8 cellular contexts compared by ENCODE assay signal in the genomic region with DNA sequence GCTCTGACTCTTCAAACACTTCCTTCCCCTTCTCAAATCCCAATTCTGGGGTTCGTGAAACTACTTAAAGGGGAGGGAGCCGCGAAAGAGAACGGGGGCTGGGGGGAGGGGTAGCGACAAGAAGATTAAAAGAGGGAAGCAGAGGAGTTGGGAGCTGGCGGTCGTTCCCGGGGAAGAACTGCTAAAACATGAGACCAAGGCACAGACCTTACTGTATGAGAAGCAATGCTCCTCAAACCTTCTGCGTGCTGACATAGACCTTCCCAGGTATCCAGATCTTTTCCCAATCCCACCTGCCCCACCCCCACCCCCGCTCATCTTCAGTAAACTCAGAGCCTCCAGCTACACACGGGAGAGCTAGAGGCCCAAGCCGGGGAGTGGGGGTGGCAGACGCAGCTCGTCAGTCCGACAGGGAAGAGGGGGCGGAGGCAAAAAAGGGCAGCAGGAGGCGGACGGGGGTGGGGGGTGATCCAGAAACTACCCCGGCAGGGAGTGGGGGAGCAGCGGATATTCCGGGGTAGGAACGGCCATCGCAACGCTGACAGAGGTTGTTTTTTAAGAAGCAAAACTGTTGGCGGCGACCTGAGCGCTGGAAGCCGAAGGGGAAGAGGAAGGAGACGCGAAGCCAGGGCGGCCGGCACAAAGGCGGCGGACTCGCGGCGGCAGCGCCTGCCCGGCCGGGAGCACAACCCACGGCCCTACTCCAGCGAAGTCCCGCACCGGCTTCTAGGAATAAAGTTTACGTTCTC. TPM values are rescaled to one million over a fixed set of nuclear protein-coding genes. Genes with fewer than 3 reads are reported as not detected.
DNase-seq lines count a peak whose midpoint lies in the region; ATAC-seq and TF ChIP-seq lines count a peak whose summit lies in the region.

No MANE protein-coding gene starts in this region.

- H3K36me3 ChIP-seq in fibroblast of lung (ENCODE audit: control insufficient read depth, insufficient read depth, low read length) (no peaks in the 10 kb centered on the region), muscle layer of duodenum (ENCODE audit: control insufficient read depth in 1 of 2, insufficient read depth in 2 of 2, low read length in 2 of 2) (peaks cover 0 to 15% of the 10 kb centered on the region in 2 donors)

- H3K4me3 ChIP-seq in fibroblast of lung (replicated peaks in 1 of 4; ENCODE audit: control extremely low read depth in 1 of 4, insufficient read depth in 1 of 4, low read depth in 3 of 4, low read length in 4 of 4) (peak overlapping the region; percentile 61 to 97 (median 71)), muscle layer of duodenum (ENCODE audit: low read depth in 1 of 2, low read length in 2 of 2) (peak overlapping the region; percentile 86 to 93)

- peak overlapping the region; percentile 92 for H3K4me2 ChIP-seq in fibroblast of lung (ENCODE audit: extremely low read depth, insufficient read depth, low read length)

- no peaks in the 10 kb centered on the region for H3K36me3 Mint-ChIP-seq in IgD-negative memory B cell
- H3K36me3 Mint-ChIP-seq in activated T-helper 1 cell treated with anti-CD3 and anti-CD28 coated beads, Interleukin-12 subunit alpha, Interleukin-12 subunit beta, Interleukin-2, Interleukin-4 antibody, amounts not matched to agents 30 ng/mL and 10 ng/mL and 1 ng/mL, durations not matched to agents 14 hours and 24 hours and 36 hours (ENCODE audit: low read depth), result no peaks in the 10 kb centered on the region

- peak; percentile 55 for ATAC-seq in GM21576 (IDR thresholded peaks at IDR 0.05; ENCODE audit: unreplicated experiment)
- ATAC-seq in stimulated activated naive CD8-positive, alpha-beta T cell treated with anti-CD3 and anti-CD28 coated beads, Interleukin-15, amount 100 ng/mL, for 72 hours, result peak; percentile 85

- H3K4me1 Mint-ChIP-seq in IgD-negative memory B cell, result peaks cover 8 to 10% (median 9%) of the 10 kb centered on the region in 3 donors
- peaks cover 18% of the 10 kb centered on the region for H3K4me1 Mint-ChIP-seq in activated T-helper 1 cell treated with anti-CD3 and anti-CD28 coated beads, Interleukin-12 subunit alpha, Interleukin-12 subunit beta, Interleukin-2, Interleukin-4 antibody, amounts not matched to agents 30 ng/mL and 10 ng/mL and 1 ng/mL, durations not matched to agents 14 hours and 24 hours and 36 hours (ENCODE audit: low read depth)
- H3K4me1 Mint-ChIP-seq in stimulated activated naive CD8-positive, alpha-beta T cell treated with anti-CD3 and anti-CD28 coated beads, Interleukin-15, amount 100 ng/mL, for 72 hours, result peaks cover 13% of the 10 kb centered on the region

- H3K9me3 ChIP-seq in fibroblast of lung (ENCODE audit: control insufficient read depth, insufficient read depth, low read depth, low read length), result no peaks in the 10 kb centered on the region
- no peaks in the 10 kb centered on the region for H3K9me3 ChIP-seq in muscle layer of duodenum (ENCODE audit: control insufficient read depth in 1 of 2, low read length in 2 of 2)

- H3K27me3 Mint-ChIP-seq in IgD-negative memory B cell, result peaks cover 17% of the 10 kb centered on the region
- H3K27me3 Mint-ChIP-seq in activated T-helper 1 cell treated with anti-CD3 and anti-CD28 coated beads, Interleukin-12 subunit alpha, Interleukin-12 subunit beta, Interleukin-2, Interleukin-4 antibody, amounts not matched to agents 30 ng/mL and 10 ng/mL and 1 ng/mL, durations not matched to agents 14 hours and 24 hours and 36 hours (ENCODE audit: insufficient read depth), result peaks cover 32% of the 10 kb centered on the region
- peaks cover 7% of the 10 kb centered on the region for H3K27me3 Mint-ChIP-seq in stimulated activated naive CD8-positive, alpha-beta T cell treated with anti-CD3 and anti-CD28 coated beads, Interleukin-15, amount 100 ng/mL, for 72 hours

- H3K9me3 Mint-ChIP-seq in IgD-negative memory B cell, result no peaks in the 10 kb centered on the region
- no peaks in the 10 kb centered on the region for H3K9me3 Mint-ChIP-seq in activated T-helper 1 cell treated with anti-CD3 and anti-CD28 coated beads, Interleukin-12 subunit alpha, Interleukin-12 subunit beta, Interleukin-2, Interleukin-4 antibody, amounts not matched to agents 30 ng/mL and 10 ng/mL and 1 ng/mL, durations not matched to agents 14 hours and 24 hours and 36 hours
- H3K9me3 Mint-ChIP-seq in stimulated activated naive CD8-positive, alpha-beta T cell treated with anti-CD3 and anti-CD28 coated beads, Interleukin-15, amount 100 ng/mL, for 72 hours, result no peaks in the 10 kb centered on the region

- no peaks in the 10 kb centered on the region for H4K20me1 ChIP-seq in fibroblast of lung (ENCODE audit: control insufficient read depth, extremely low read depth, insufficient read depth, low read length)

- H3K27me3 ChIP-seq in fibroblast of lung (ENCODE audit: control insufficient read depth, insufficient read depth, low read length) (no peaks in the 10 kb centered on the region), muscle layer of duodenum (ENCODE audit: low read depth, low read length) (no peaks in the 10 kb centered on the region)

- peaks cover 19% of the 10 kb centered on the region for H3K79me2 ChIP-seq in fibroblast of lung (ENCODE audit: control insufficient read depth, insufficient read depth, low read length)

- no peak for TF ChIP-seq CTCF in fibroblast of lung (conservative IDR thresholded peaks at IDR 0.05 in 1 of 2, IDR thresholded peaks at IDR 0.05 in 1 of 2; ENCODE audit: low read depth in 1 of 2, low read length in 2 of 2)

- H3K4me1 ChIP-seq in fibroblast of lung (ENCODE audit: control insufficient read depth, extremely low read depth, insufficient read depth, low read length) (no peaks in the 10 kb centered on the region), muscle layer of duodenum (ENCODE audit: control insufficient read depth in 1 of 2, insufficient read depth in 2 of 2, low read length in 2 of 2) (peaks cover 3 to 13% of the 10 kb centered on the region in 2 donors)

- peak overlapping the region; percentile 82 for H3K9ac ChIP-seq in fibroblast of lung (ENCODE audit: insufficient read depth, low read length)

- peak; percentile 90 for DNase-seq in DMS79 (lab: John Stamatoyannopoulos, UW)
- DNase-seq in OCI-M2 (lab: John Stamatoyannopoulos, UW; ENCODE audit: unreplicated experiment), result peak; percentile 64
- DNase-seq in activated T-helper 1 cell treated with anti-CD3 and anti-CD28 coated beads, Interleukin-12 subunit alpha, Interleukin-12 subunit beta, Interleukin-2, Interleukin-4 antibody, amounts not matched to agents 30 ng/mL and 10 ng/mL and 1 ng/mL, durations not matched to agents 14 hours and 24 hours and 36 hours (ENCODE audit: low spot score), result peak; percentile 2
- peak; percentile 93 for DNase-seq in fibroblast of lung (ENCODE audit: low read depth in 2 of 2)
- peak; percentile 32 to 41 for DNase-seq in stimulated activated naive CD8-positive, alpha-beta T cell treated with anti-CD3 and anti-CD28 coated beads, Interleukin-15, amount 100 ng/mL, for 72 hours

- peak overlapping the region; percentile 54 for H2AFZ ChIP-seq in fibroblast of lung (ENCODE audit: low read length)

- H3K4me3 Mint-ChIP-seq in IgD-negative memory B cell, result peak overlapping the region; percentile 77 to 96 (median 90)
- peak overlapping the region; percentile 83 for H3K4me3 Mint-ChIP-seq in activated T-helper 1 cell treated with anti-CD3 and anti-CD28 coated beads, Interleukin-12 subunit alpha, Interleukin-12 subunit beta, Interleukin-2, Interleukin-4 antibody, amounts not matched to agents 30 ng/mL and 10 ng/mL and 1 ng/mL, durations not matched to agents 14 hours and 24 hours and 36 hours
- peak overlapping the region; percentile 90 to 91 for H3K4me3 Mint-ChIP-seq in stimulated activated naive CD8-positive, alpha-beta T cell treated with anti-CD3 and anti-CD28 coated beads, Interleukin-15, amount 100 ng/mL, for 72 hours

- peak overlapping the region; percentile 87 for H3K27ac ChIP-seq in fibroblast of lung (ENCODE audit: insufficient read depth, low read length)
- peak overlapping the region; percentile 98 for H3K27ac ChIP-seq in muscle layer of duodenum (ENCODE audit: low read length)

- intact Hi-C loops in activated T-helper 1 cell treated with anti-CD3 and anti-CD28 coated beads, Interleukin-12 subunit alpha, Interleukin-12 subunit beta, Interleukin-2, Interleukin-4 antibody, amounts not matched to agents 30 ng/mL and 10 ng/mL and 1 ng/mL, durations not matched to agents 14 hours and 24 hours and 36 hours (cut with micrococcal nuclease), result loop anchor here (1.0 to 10.0 kb wide), 4 partner anchors 97 to 328 kb away; partner anchors contain the start of genes MARCHF7 and WDSUB1

- H3K27ac Mint-ChIP-seq in IgD-negative memory B cell, result peak overlapping the region in 1 of 3 donors; percentile 51
- peak overlapping the region; percentile 21 for H3K27ac Mint-ChIP-seq in activated T-helper 1 cell treated with anti-CD3 and anti-CD28 coated beads, Interleukin-12 subunit alpha, Interleukin-12 subunit beta, Interleukin-2, Interleukin-4 antibody, amounts not matched to agents 30 ng/mL and 10 ng/mL and 1 ng/mL, durations not matched to agents 14 hours and 24 hours and 36 hours
- H3K27ac Mint-ChIP-seq in stimulated activated naive CD8-positive, alpha-beta T cell treated with anti-CD3 and anti-CD28 coated beads, Interleukin-15, amount 100 ng/mL, for 72 hours, result peak overlapping the region; percentile 85 to 88

RNA-seq across cellular contexts. Expression of gene BAZ2B, which starts 1.0 kb away (rescaled TPM):
- polyA plus RNA-seq in IgD-negative memory B cell, result 17.3 TPM
- 3.2 and 3.9 TPM in 2 replicates for total RNA-seq in activated T-helper 1 cell treated with anti-CD3 and anti-CD28 coated beads, Interleukin-12 subunit alpha, Interleukin-12 subunit beta, Interleukin-2, Interleukin-4 antibody, amounts not matched to agents 30 ng/mL and 10 ng/mL and 1 ng/mL, durations not matched to agents 14 hours and 24 hours and 36 hours
- total RNA-seq in fibroblast of lung, result 47.0 and 61.8 TPM in 2 replicates
- 16.3 and 28.0 TPM in 2 replicates for polyA plus RNA-seq in fibroblast of lung
- 8.7 and 17.1 TPM in 2 replicates for polyA plus RNA-seq in fibroblast of lung (2012)
- 14.7 and 34.3 TPM in 2 replicates for polyA minus RNA-seq in fibroblast of lung (ENCODE audit: low replicate concordance)

Comparison
In these comparisons a context has a peak if more than half of its experiments do, and no peak if none do; other contexts are left out.
1. Peak in every context shown above with its lines: DNase-seq, ATAC-seq, H3K4me3 ChIP-seq and H3K27ac ChIP-seq.
2. DNase-seq: peak in every context shown above with its lines; median percentile 93 in fibroblast of lung; 90 in DMS79; 64 in OCI-M2; 36 in stimulated activated naive CD8-positive, alpha-beta T cell treated with anti-CD3 and anti-CD28 coated beads, Interleukin-15, amount 100 ng/mL, for 72 hours; 2 in activated T-helper 1 cell treated with anti-CD3 and anti-CD28 coated beads, Interleukin-12 subunit alpha, Interleukin-12 subunit beta, Interleukin-2, Interleukin-4 antibody, amounts not matched to agents 30 ng/mL and 10 ng/mL and 1 ng/mL, durations not matched to agents 14 hours and 24 hours and 36 hours.